1 cellular context compared by ENCODE assay signal in the genomic region with DNA sequence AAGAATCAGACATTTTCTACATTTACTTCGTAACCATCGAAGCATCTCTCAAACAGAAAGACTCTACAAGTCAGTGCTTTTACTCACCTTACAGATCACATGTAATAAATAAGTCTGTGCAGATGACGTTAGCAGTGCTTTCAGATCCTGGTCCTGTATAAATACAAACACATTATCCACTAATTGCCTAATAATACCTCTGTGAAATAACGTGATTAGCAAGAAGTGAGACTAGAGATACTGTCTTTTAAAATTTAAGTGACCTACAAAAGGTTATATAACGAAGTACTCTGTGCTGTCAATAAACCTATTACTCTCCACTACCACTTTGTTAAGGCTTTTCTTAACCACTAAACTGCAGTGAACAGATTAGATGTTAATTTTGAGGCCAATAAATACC.
TF ChIP-seq lines count a peak whose summit lies in the region.

No MANE protein-coding gene starts in this region.

TF ChIP-seq in GM12878, 131 proteins besides CTCF, POLR2A, EP300 and RAD21 (continued from another document and continues in another):
- TF ChIP-seq PKNOX1 (IDR thresholded peaks at IDR 0.05) (peak; percentile 41; the same call in 1 of the 2 replicates), FOXM1 (IDR thresholded peaks at IDR 0.05; ENCODE audit: low read depth, low read length) (no peak), ZSCAN29 (IDR thresholded peaks at IDR 0.05) (no peak), BACH1 (IDR thresholded peaks at IDR 0.05; ENCODE audit: borderline replicate concordance) (no peak), REST (IDR thresholded peaks at IDR 0.05; ENCODE audit: low read depth, low read length) (no peak), WRNIP1 (IDR thresholded peaks at IDR 0.05; ENCODE audit: borderline replicate concordance, low read depth, low read length) (no peak), IKZF2 (IDR thresholded peaks at IDR 0.05) (peak in 1 of 2 experiments; percentile 17; a peak in 1 of 4 replicates), MEF2B (IDR thresholded peaks at IDR 0.05; ENCODE audit: partially characterized antibody, poor library complexity, severe bottlenecking) (no peak), IRF4 (IDR thresholded peaks at IDR 0.05; ENCODE audit: low read depth, low read length) (no peak), STAT1 (conservative IDR thresholded peaks at IDR 0.05) (no peak), RAD51 (IDR thresholded peaks at IDR 0.05) (0 out of 2 replicates have a peak, but pooled peaks have one; percentile 9), POLR2AphosphoS5 (IDR thresholded peaks at IDR 0.05; ENCODE audit: low read length) (no peak), SPI1 (IDR thresholded peaks at IDR 0.05; ENCODE audit: borderline replicate concordance, insufficient read depth, low read depth, low read length) (no peak), MXI1 (IDR thresholded peaks at IDR 0.05; ENCODE audit: low read depth, low read length) (no peak), HDAC2 (IDR thresholded peaks at IDR 0.05) (no peak), EGR1 (IDR thresholded peaks at IDR 0.05; ENCODE audit: borderline replicate concordance in 1 of 2, low read depth in 2 of 2, low read length in 2 of 2) (no peak), RELA (IDR thresholded peaks at IDR 0.05; ENCODE audit: borderline replicate concordance, partially characterized antibody) (no peak), POU2F2 (IDR thresholded peaks at IDR 0.05; ENCODE audit: borderline replicate concordance, low read depth, low read length) (no peak), CREB1 (IDR thresholded peaks at IDR 0.05; ENCODE audit: low read depth) (no peak), MYC (IDR thresholded peaks at IDR 0.05; ENCODE audit: insufficient read depth, insufficient read length, insufficient replicate concordance, low read length, severe bottlenecking) (no peak), ZNF592 (IDR thresholded peaks at IDR 0.05) (peak; percentile 52; the same call in 1 of the 2 replicates), HDGF (IDR thresholded peaks at IDR 0.05) (no peak), NR2F1 (conservative IDR thresholded peaks at IDR 0.05) (no peak; the same call in 1 of the 2 replicates), CHD4 (IDR thresholded peaks at IDR 0.05) (no peak), CEBPB (IDR thresholded peaks at IDR 0.05; ENCODE audit: borderline replicate concordance in 1 of 2, low read depth in 2 of 2, low read length in 2 of 2) (no peak), RCOR1 (conservative IDR thresholded peaks at IDR 0.05; ENCODE audit: low read depth, low read length) (no peak), ZNF384 (IDR thresholded peaks at IDR 0.05; ENCODE audit: borderline replicate concordance, low read depth, low read length) (no peak), SMAD5 (IDR thresholded peaks at IDR 0.05; ENCODE audit: low read depth) (no peak), POLR2AphosphoS2 (IDR thresholded peaks at IDR 0.05; ENCODE audit: low read depth, low read length) (no peak), USF2 (IDR thresholded peaks at IDR 0.05; ENCODE audit: borderline replicate concordance, low read depth, low read length) (no peak), MTA2 (IDR thresholded peaks at IDR 0.05; ENCODE audit: low read depth) (peak; percentile 96), SMARCA5 (IDR thresholded peaks at IDR 0.05) (no peak)
- TF ChIP-seq, protein P1, sequence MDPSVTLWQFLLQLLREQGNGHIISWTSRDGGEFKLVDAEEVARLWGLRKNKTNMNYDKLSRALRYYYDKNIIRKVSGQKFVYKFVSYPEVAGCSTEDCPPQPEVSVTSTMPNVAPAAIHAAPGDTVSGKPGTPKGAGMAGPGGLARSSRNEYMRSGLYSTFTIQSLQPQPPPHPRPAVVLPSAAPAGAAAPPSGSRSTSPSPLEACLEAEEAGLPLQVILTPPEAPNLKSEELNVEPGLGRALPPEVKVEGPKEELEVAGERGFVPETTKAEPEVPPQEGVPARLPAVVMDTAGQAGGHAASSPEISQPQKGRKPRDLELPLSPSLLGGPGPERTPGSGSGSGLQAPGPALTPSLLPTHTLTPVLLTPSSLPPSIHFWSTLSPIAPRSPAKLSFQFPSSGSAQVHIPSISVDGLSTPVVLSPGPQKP (IDR thresholded peaks at IDR 0.05; ENCODE audit: low read depth, low read length) = no peak
- TF ChIP-seq, protein P2, sequence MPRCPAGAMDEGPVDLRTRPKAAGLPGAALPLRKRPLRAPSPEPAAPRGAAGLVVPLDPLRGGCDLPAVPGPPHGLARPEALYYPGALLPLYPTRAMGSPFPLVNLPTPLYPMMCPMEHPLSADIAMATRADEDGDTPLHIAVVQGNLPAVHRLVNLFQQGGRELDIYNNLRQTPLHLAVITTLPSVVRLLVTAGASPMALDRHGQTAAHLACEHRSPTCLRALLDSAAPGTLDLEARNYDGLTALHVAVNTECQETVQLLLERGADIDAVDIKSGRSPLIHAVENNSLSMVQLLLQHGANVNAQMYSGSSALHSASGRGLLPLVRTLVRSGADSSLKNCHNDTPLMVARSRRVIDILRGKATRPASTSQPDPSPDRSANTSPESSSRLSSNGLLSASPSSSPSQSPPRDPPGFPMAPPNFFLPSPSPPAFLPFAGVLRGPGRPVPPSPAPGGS (IDR thresholded peaks at IDR 0.05; ENCODE audit: borderline replicate concordance, insufficient read depth, low read depth, low read length, poor library complexity, severe bottlenecking) = no peak
- TF ChIP-seq, protein P3, sequence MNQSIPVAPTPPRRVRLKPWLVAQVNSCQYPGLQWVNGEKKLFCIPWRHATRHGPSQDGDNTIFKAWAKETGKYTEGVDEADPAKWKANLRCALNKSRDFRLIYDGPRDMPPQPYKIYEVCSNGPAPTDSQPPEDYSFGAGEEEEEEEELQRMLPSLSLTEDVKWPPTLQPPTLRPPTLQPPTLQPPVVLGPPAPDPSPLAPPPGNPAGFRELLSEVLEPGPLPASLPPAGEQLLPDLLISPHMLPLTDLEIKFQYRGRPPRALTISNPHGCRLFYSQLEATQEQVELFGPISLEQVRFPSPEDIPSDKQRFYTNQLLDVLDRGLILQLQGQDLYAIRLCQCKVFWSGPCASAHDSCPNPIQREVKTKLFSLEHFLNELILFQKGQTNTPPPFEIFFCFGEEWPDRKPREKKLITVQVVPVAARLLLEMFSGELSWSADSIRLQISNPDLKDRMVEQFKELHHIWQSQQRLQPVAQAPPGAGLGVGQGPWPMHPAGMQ (IDR thresholded peaks at IDR 0.05; ENCODE audit: borderline replicate concordance) = no peak
- TF ChIP-seq, protein P4, sequence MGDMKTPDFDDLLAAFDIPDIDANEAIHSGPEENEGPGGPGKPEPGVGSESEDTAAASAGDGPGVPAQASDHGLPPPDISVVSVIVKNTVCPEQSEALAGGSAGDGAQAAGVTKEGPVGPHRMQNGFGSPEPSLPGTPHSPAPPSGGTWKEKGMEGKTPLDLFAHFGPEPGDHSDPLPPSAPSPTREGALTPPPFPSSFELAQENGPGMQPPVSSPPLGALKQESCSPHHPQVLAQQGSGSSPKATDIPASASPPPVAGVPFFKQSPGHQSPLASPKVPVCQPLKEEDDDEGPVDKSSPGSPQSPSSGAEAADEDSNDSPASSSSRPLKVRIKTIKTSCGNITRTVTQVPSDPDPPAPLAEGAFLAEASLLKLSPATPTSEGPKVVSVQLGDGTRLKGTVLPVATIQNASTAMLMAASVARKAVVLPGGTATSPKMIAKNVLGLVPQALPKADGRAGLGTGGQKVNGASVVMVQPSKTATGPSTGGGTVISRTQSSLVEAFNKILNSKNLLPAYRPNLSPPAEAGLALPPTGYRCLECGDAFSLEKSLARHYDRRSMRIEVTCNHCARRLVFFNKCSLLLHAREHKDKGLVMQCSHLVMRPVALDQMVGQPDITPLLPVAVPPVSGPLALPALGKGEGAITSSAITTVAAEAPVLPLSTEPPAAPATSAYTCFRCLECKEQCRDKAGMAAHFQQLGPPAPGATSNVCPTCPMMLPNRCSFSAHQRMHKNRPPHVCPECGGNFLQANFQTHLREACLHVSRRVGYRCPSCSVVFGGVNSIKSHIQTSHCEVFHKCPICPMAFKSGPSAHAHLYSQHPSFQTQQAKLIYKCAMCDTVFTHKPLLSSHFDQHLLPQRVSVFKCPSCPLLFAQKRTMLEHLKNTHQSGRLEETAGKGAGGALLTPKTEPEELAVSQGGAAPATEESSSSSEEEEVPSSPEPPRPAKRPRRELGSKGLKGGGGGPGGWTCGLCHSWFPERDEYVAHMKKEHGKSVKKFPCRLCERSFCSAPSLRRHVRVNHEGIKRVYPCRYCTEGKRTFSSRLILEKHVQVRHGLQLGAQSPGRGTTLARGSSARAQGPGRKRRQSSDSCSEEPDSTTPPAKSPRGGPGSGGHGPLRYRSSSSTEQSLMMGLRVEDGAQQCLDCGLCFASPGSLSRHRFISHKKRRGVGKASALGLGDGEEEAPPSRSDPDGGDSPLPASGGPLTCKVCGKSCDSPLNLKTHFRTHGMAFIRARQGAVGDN (IDR thresholded peaks at IDR 0.05) = 0 out of 2 replicates have a peak, but pooled peaks have one; percentile 59
- TF ChIP-seq, protein P5, sequence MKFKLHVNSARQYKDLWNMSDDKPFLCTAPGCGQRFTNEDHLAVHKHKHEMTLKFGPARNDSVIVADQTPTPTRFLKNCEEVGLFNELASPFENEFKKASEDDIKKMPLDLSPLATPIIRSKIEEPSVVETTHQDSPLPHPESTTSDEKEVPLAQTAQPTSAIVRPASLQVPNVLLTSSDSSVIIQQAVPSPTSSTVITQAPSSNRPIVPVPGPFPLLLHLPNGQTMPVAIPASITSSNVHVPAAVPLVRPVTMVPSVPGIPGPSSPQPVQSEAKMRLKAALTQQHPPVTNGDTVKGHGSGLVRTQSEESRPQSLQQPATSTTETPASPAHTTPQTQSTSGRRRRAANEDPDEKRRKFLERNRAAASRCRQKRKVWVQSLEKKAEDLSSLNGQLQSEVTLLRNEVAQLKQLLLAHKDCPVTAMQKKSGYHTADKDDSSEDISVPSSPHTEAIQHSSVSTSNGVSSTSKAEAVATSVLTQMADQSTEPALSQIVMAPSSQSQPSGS (IDR thresholded peaks at IDR 0.05; ENCODE audit: low read length) = no peak
